1 cellular context compared by ENCODE assay signal in genomic region chr7:103348959-103349358, GRCh38.
TF ChIP-seq lines count a peak whose summit lies in the region.

No MANE protein-coding gene starts in this region.

TF ChIP-seq in SK-N-SH, 30 proteins besides CTCF, POLR2A, EP300 and RAD21:
- TF ChIP-seq ZBTB33 (IDR thresholded peaks at IDR 0.05; ENCODE audit: borderline replicate concordance, low read depth) (no peak), JUND (IDR thresholded peaks at IDR 0.05) (no peak), EZH2phosphoT487 (IDR thresholded peaks at IDR 0.05; ENCODE audit: borderline replicate concordance, low read depth) (no peak), ELF1 (IDR thresholded peaks at IDR 0.05) (no peak)
TF ChIP-seq in SK-N-SH: peak in this region for 0.
